21 cellular contexts compared by ENCODE assay signal in genomic region chr1:199913313-199913712, GRCh38.
"Had no signal": no experiment of that assay in that cellular context is flagged by ENCODE, and none has a peak within 500 bp of the region (broad histone marks: within the 10 kb centered on the region; RNA-seq: fewer than 3 reads in every experiment).

No MANE protein-coding gene starts in this region.

- FAIRE-seq: RCC 7860 had no signal

- H3K36me3 ChIP-seq: MG63, SJSA1 had no signal

- H3K27ac ChIP-seq: SJSA1, SK-N-MC had no signal

- H3K4me1 ChIP-seq: SJSA1 had no signal

- H3K9me3 ChIP-seq: MG63, SJSA1 had no signal

- H3K27me3 ChIP-seq: MG63, SJSA1 had no signal

- DNase-seq: IMR-90, Karpas-422, KG1, MG63, NCI-H1105, NCI-H1417, NCI-H1436 treated with DMSO at 0.1 percent for 48 hours, NCI-H1694, NCI-H187 treated with DMSO at 0.1 percent for 48 hours, NCI-H2029 treated with DMSO at 0.1 percent for 48 hours, NCI-H226, NCI-H446, NCI-H510A, NCI-H524 treated with DMSO at 0.1 percent for 48 hours, NCI-H774, Right ventricle myocardium superior, RPMI8226, SIG-M5 had no signal

- H3K4me3 ChIP-seq: MG63, SJSA1, SK-N-MC had no signal
